8 cellular contexts compared by ENCODE assay signal in genomic region chr18:5309888-5310470, GRCh38. TPM values are rescaled to one million over a fixed set of nuclear protein-coding genes. Genes with fewer than 3 reads are reported as not detected.
DNase-seq lines count a peak whose midpoint lies in the region; ATAC-seq, FAIRE-seq and TF ChIP-seq lines count a peak whose summit lies in the region.

No MANE protein-coding gene starts in this region.

- no peak overlapping the region for H3K4me3 Mint-ChIP-seq in H9

- H3K36me3 ChIP-seq in Peyer's patch = no peaks in the 10 kb centered on the region
- no peaks in the 10 kb centered on the region for H3K36me3 ChIP-seq in HepG2 (replicated peaks in 1 of 2; ENCODE audit: control insufficient read depth in 1 of 2, insufficient read depth in 2 of 2, low read length in 2 of 2)
- H3K36me3 ChIP-seq in H7 (replicated peaks; ENCODE audit: control insufficient read depth, insufficient read depth, low read length) = no peaks in the 10 kb centered on the region
- no peaks in the 10 kb centered on the region for H3K36me3 ChIP-seq in esophagus muscularis mucosa

- H3K23ac ChIP-seq in H9 (ENCODE audit: insufficient read length, low read depth, low read length) = no peak overlapping the region

- no peak overlapping the region for H2BK5ac ChIP-seq in H9 (ENCODE audit: insufficient read length, low read length)

- no peak overlapping the region for H3K4ac ChIP-seq in H9 (ENCODE audit: low read depth, low read length)

- no peak for FAIRE-seq in HepG2 (lab: Jason Lieb, UNC)

- TF ChIP-seq EP300 in HepG2 (IDR thresholded peaks at IDR 0.05; ENCODE audit: low read depth in 2 of 2, low read length in 2 of 2) (no peak), HepG2 (CRISPR knock-in tag; IDR thresholded peaks at IDR 0.05; ENCODE audit: borderline replicate concordance) (no peak), esophagus muscularis mucosa (IDR thresholded peaks at IDR 0.05) (no peak)

- H3K79me2 ChIP-seq in HepG2 (ENCODE audit: insufficient read depth, low read length) (no peaks in the 10 kb centered on the region), H9 (ENCODE audit: insufficient read depth, low read length) (no peaks in the 10 kb centered on the region)

- no peaks in the 10 kb centered on the region for H3K9me3 ChIP-seq in Peyer's patch
- H3K9me3 ChIP-seq in HepG2 (ENCODE audit: low read length) = no peaks in the 10 kb centered on the region
- no peaks in the 10 kb centered on the region for H3K9me3 ChIP-seq in esophagus muscularis mucosa
- no peaks in the 10 kb centered on the region for H3K9me3 ChIP-seq in H9 (ENCODE audit: control insufficient read depth, low read depth, low read length)

- TF ChIP-seq POLR2A in Peyer's patch (IDR thresholded peaks at IDR 0.05) (no peak), HepG2 (IDR thresholded peaks at IDR 0.05; ENCODE audit: insufficient read depth in 1 of 2, low read depth in 2 of 2, low read length in 2 of 2) (no peak), esophagus muscularis mucosa (IDR thresholded peaks at IDR 0.05; ENCODE audit: low read depth) (no peak)

- intact Hi-C loops in HepG2 (cut with micrococcal nuclease; ENCODE audit: unreplicated experiment) = no loop called here
- intact Hi-C loops in esophagus muscularis mucosa (cut with DNase I) = no loop called here

- WGBS in HepG2 (ENCODE audit: low lambda C conversion rate) = 27% methylated on average over 5 of the region's 5 CpGs
- 60% methylated on average over 5 of the region's 5 CpGs for WGBS in esophagus muscularis mucosa
- WGBS in H9 (ENCODE audit: extremely low coverage, insufficient read length, low lambda C conversion rate) = no CpG with 5 or more reads among the region's 5 CpGs

- no peaks in the 10 kb centered on the region for H3K36me3 Mint-ChIP-seq in H9 (ENCODE audit: insufficient read depth in 1 of 3, low read depth in 3 of 3)

- no peak overlapping the region for H2AK5ac ChIP-seq in H9 (ENCODE audit: insufficient read length, low read length)

- no peak for TF ChIP-seq RAD21 in HepG2 (CRISPR knock-in tag; IDR thresholded peaks at IDR 0.05)

- H2BK120ac ChIP-seq in H9 (ENCODE audit: low read depth, low read length, poor library complexity, severe bottlenecking) = no peak overlapping the region

- H2BK20ac ChIP-seq in H9 (ENCODE audit: low read depth, low read length, poor library complexity, severe bottlenecking) = no peak overlapping the region

- peak; percentile 15 for DNase-seq in activated effector memory CD4-positive, alpha-beta T cell treated with Interleukin-2 at 50 U/mL for 16 hours
- no peak for DNase-seq in activated effector memory CD4-positive, alpha-beta T cell treated with anti-CD3 and anti-CD28 coated beads, Interleukin-2, amount 50 U/mL, for 16 hours
- peak in 2 of 3 donors; percentile 34 to 52 for DNase-seq in Peyer's patch
- DNase-seq in HepG2 (ENCODE audit: low spot score) = no peak
- DNase-seq in H7 = no peak
- DNase-seq in esophagus muscularis mucosa (ENCODE audit: extremely low spot score) = no peak
- DNase-seq in H9 = no peak

- H4K5ac ChIP-seq in H9 (ENCODE audit: insufficient read length, low read depth, low read length) = no peak overlapping the region

- peak overlapping the region; percentile 65 for H3K4me2 ChIP-seq in HepG2 (ENCODE audit: low read depth, low read length)
- no peak overlapping the region for H3K4me2 ChIP-seq in H9 (ENCODE audit: insufficient read depth, insufficient read length, low read length)

- H3K4me1 Mint-ChIP-seq in H9 = no peaks in the 10 kb centered on the region

- H3K79me1 ChIP-seq in H9 (ENCODE audit: insufficient read depth, low read depth, low read length, poor library complexity, severe bottlenecking) = no peaks in the 10 kb centered on the region

- POLR2A ChIA-PET in HepG2 (lab: Yijun Ruan, JAX) = interaction anchor here (1.0 kb wide), 1 partner anchor 11 kb away, joined by 4 read pairs; no protein-coding TSS in a partner anchor

- H2AFZ ChIP-seq in HepG2 (ENCODE audit: low read length) (peak overlapping the region; percentile 62), H9 (ENCODE audit: low read length) (no peak overlapping the region)

- no peak overlapping the region for H3K56ac ChIP-seq in H9 (ENCODE audit: insufficient read length, low read depth, low read length)

- H4K91ac ChIP-seq in H9 (ENCODE audit: insufficient read length, low read depth, low read length) = no peak overlapping the region

- H3K27me3 ChIP-seq in Peyer's patch (no peaks in the 10 kb centered on the region), HepG2 (ENCODE audit: control insufficient read depth in 1 of 2, insufficient read depth in 2 of 2, low read length in 2 of 2) (no peaks in the 10 kb centered on the region), H7 (ENCODE audit: control insufficient read depth, insufficient read depth, low read length) (no peaks in the 10 kb centered on the region), esophagus muscularis mucosa (no peaks in the 10 kb centered on the region), H9 (ENCODE audit: insufficient read depth, low read length) (no peaks in the 10 kb centered on the region)

- H3K4me1 ChIP-seq in Peyer's patch = no peaks in the 10 kb centered on the region
- H3K4me1 ChIP-seq in HepG2 (ENCODE audit: insufficient read depth, low read length) = peaks cover 27% of the 10 kb centered on the region
- no peaks in the 10 kb centered on the region for H3K4me1 ChIP-seq in esophagus muscularis mucosa
- no peaks in the 10 kb centered on the region for H3K4me1 ChIP-seq in H9 (ENCODE audit: insufficient read depth, low read length)

- no peak overlapping the region for H3K27ac Mint-ChIP-seq in H9

- no peak overlapping the region for H3K9ac ChIP-seq in HepG2 (ENCODE audit: insufficient read depth, low read depth, low read length)
- H3K9ac ChIP-seq in H9 (ENCODE audit: extremely low read depth, insufficient read length, low read length) = no peak overlapping the region

- BruUV-seq in HepG2 (replicated peaks; lab: Mats Ljungman, UMichigan) = no TSS peak

- H2BK15ac ChIP-seq in H9 (ENCODE audit: low read depth, low read length) = no peak overlapping the region

- no peaks in the 10 kb centered on the region for H3K27me3 Mint-ChIP-seq in H9 (ENCODE audit: low read depth)

- no peaks in the 10 kb centered on the region for H3K23me2 ChIP-seq in H9 (ENCODE audit: insufficient read length, low read depth, low read length, poor library complexity, severe bottlenecking)

- peak overlapping the region in 3 of 4 donors; percentile 10 to 57 (median 21) for H3K27ac ChIP-seq in Peyer's patch
- H3K27ac ChIP-seq in HepG2 (ENCODE audit: extremely low read length, insufficient read depth, low read length) = no peak overlapping the region
- no peak overlapping the region for H3K27ac ChIP-seq in esophagus muscularis mucosa (replicated peaks in 1 of 4)
- no peak overlapping the region for H3K27ac ChIP-seq in H9 (ENCODE audit: insufficient read length, low read depth, low read length)

- H3K14ac ChIP-seq in H9 (ENCODE audit: insufficient read depth, low read length) = no peak overlapping the region

- H4K20me1 ChIP-seq in HepG2 (ENCODE audit: insufficient read depth, low read length) (no peaks in the 10 kb centered on the region), H9 (ENCODE audit: control insufficient read depth, insufficient read depth, insufficient read length) (no peaks in the 10 kb centered on the region)

- H4K8ac ChIP-seq in H9 (replicated peaks; ENCODE audit: insufficient read length, low read depth, low read length) = no peak overlapping the region

- no peak overlapping the region for H3T11ph ChIP-seq in H9 (ENCODE audit: low read length)

- ATAC-seq in HG02981 (IDR thresholded peaks at IDR 0.05; ENCODE audit: unreplicated experiment) (peak; percentile 96), HepG2 (peak; percentile 38; the same call in 2 of the 3 replicates)

- TF ChIP-seq CTCF in Peyer's patch (IDR thresholded peaks at IDR 0.05) = no peak
- no peak for TF ChIP-seq CTCF in HepG2 (CRISPR knock-in tag; IDR thresholded peaks at IDR 0.05)
- no peak for TF ChIP-seq CTCF in esophagus muscularis mucosa (IDR thresholded peaks at IDR 0.05)
- no peak for TF ChIP-seq CTCF in H9 (conservative IDR thresholded peaks at IDR 0.05)

- no peaks in the 10 kb centered on the region for H3K9me3 Mint-ChIP-seq in H9

- no peak overlapping the region for H3K18ac ChIP-seq in H9 (ENCODE audit: insufficient read length, low read depth, low read length)

- peak overlapping the region in 2 of 4 donors; percentile 28 to 30 for H3K4me3 ChIP-seq in Peyer's patch
- H3K4me3 ChIP-seq in HepG2 (replicated peaks in 1 of 3; ENCODE audit: insufficient read depth in 1 of 3, low read depth in 2 of 3, low read length in 3 of 3) = peak overlapping the region in 1 of 3 experiments; percentile 3; a peak in 1 of 6 replicates
- H3K4me3 ChIP-seq in H7 (ENCODE audit: insufficient read depth, low read depth, low read length) = no peak overlapping the region
- H3K4me3 ChIP-seq in esophagus muscularis mucosa = peak overlapping the region in 2 of 4 donors; percentile 3 to 27

- in situ Hi-C loops in HepG2 (cut with HindIII; ENCODE audit: extremely low pct_ligation_motif_present, low pct_unique_long_range_greater_than_20kb) = no loop called here

- CTCF ChIA-PET in HepG2 (lab: Yijun Ruan, JAX; ENCODE audit: low intra/inter-chr PET ratio, low total read pairs) = no interaction called here

- no peak overlapping the region for H2BK12ac ChIP-seq in H9 (ENCODE audit: insufficient read length, low read depth, low read length)

RNA-seq across cellular contexts. Expression of gene ZBTB14, which starts 14.5 kb away (rescaled TPM):
- total RNA-seq in Peyer's patch (10 to 100 TPM in 3 of 4 donors, 1 to 10 TPM in 1; 5.8 to 15.0 (median 11.9) TPM), HepG2 (2016; rRNA removed; fragmentation: Illumina TruSeq; extraction: Trizol) (14.4 and 15.9 TPM in 2 replicates), esophagus muscularis mucosa (10 to 100 TPM in 3 of 4 donors, 1 to 10 TPM in 1; 9.8 to 15.6 (median 11.2) TPM), H9 (2021) (14.5 and 15.5 TPM in 2 replicates)
- total RNA-seq in HepG2 (2016; cell fraction: cytosol; rRNA removed; fragmentation: Illumina TruSeq; extraction: Trizol; ENCODE audit: low read depth) = 2.7 and 3.1 TPM in 2 replicates
- 14.2 and 15.0 TPM in 2 replicates for total RNA-seq in HepG2 (2016; cell fraction: insoluble cytoplasmic fraction; rRNA removed; fragmentation: Illumina TruSeq; extraction: Trizol)
- 10.5 and 11.1 TPM in 2 replicates for total RNA-seq in HepG2 (2016; cell fraction: membrane; rRNA removed; fragmentation: Illumina TruSeq; extraction: Trizol)
- 15.9 and 16.7 TPM in 2 replicates for total RNA-seq in HepG2 (2016; cell fraction: nucleus; rRNA removed; fragmentation: Illumina TruSeq; extraction: Trizol)
- polyA plus RNA-seq in HepG2 (2011; rRNA removed) = 5.5 and 8.0 TPM in 2 replicates
- 3.3 and 5.2 TPM in 2 replicates for polyA plus RNA-seq in HepG2 (2011; cell fraction: cytosol; rRNA removed)
- polyA plus RNA-seq in HepG2 (2011; cell fraction: nucleus; rRNA removed) = 5.2 and 7.5 TPM in 2 replicates
- 5.4 and 9.0 TPM in 2 replicates for polyA plus RNA-seq in HepG2 (2012)
- polyA plus RNA-seq in HepG2 (2016; cell fraction: cytosol; fragmentation: Illumina TruSeq; extraction: Trizol; ENCODE audit: low read depth) = 1.7 and 2.0 TPM in 2 replicates
- polyA plus RNA-seq in HepG2 (2016; cell fraction: insoluble cytoplasmic fraction; fragmentation: Illumina TruSeq; extraction: Trizol; ENCODE audit: low read depth) = 13.8 and 14.0 TPM in 2 replicates
- 4.6 and 6.3 TPM in 2 replicates for polyA plus RNA-seq in HepG2 (2016; cell fraction: membrane; fragmentation: Illumina TruSeq; extraction: Trizol; ENCODE audit: low read depth)
- 16.1 and 16.5 TPM in 2 replicates for polyA plus RNA-seq in HepG2 (2016; cell fraction: nucleus; fragmentation: Illumina TruSeq; extraction: Trizol; ENCODE audit: insufficient read depth, low read depth)
- 9.7 and 13.9 TPM in 2 replicates for polyA minus RNA-seq in HepG2 (2011; rRNA and poly(A)+ RNA removed; ENCODE audit: low replicate concordance)
- 5.6 and 6.5 TPM in 2 replicates for polyA minus RNA-seq in HepG2 (2011; cell fraction: cytosol; rRNA and poly(A)+ RNA removed)
- 21.5 and 26.5 TPM in 2 replicates for polyA minus RNA-seq in HepG2 (2011; cell fraction: nucleus; rRNA and poly(A)+ RNA removed)
- total RNA-seq in H7 (2014; rRNA removed; shearing (Covaris generic)) = 15.1 and 19.9 TPM in 2 replicates

Comparison
In these comparisons a context has a peak if more than half of its experiments do, and no peak if none do; other contexts are left out.
1. DNase-seq: peak in activated effector memory CD4-positive, alpha-beta T cell treated with Interleukin-2 at 50 U/mL for 16 hours (single experiment) and Peyer's patch (2 of 3); none in activated effector memory CD4-positive, alpha-beta T cell treated with anti-CD3 and anti-CD28 coated beads, Interleukin-2, amount 50 U/mL, for 16 hours (single experiment), HepG2 (single experiment), H7 (single experiment), esophagus muscularis mucosa (single experiment) and H9 (single experiment).
2. H3K27ac ChIP-seq: peak in Peyer's patch (3 of 4); none in HepG2 (single experiment), esophagus muscularis mucosa (0 of 4) and H9 (single experiment).